Comparison of ENCODE assay signal across 9 cellular contexts in genomic region chr10:43255644-43256431, GRCh38. TPM values are rescaled to one million over a fixed set of nuclear protein-coding genes. Genes with fewer than 3 reads are reported as not detected.
A peak's percentile ranks its signal among the peaks of the same experiment; 100 is the strongest.
DNase-seq lines count a peak whose midpoint lies in the region; ATAC-seq and TF ChIP-seq lines count a peak whose summit lies in the region.
"Had no signal": no experiment of that assay in that cellular context is flagged by ENCODE, and none has a peak within 500 bp of the region (broad histone marks: within the 10 kb centered on the region; RNA-seq: fewer than 3 reads in every experiment).

No MANE protein-coding gene starts in this region.

- in situ Hi-C loops in transverse colon (cut with MboI; ENCODE audit: low pct_ligation_motif_present in 1 of 4, low pct_unique_long_range_greater_than_20kb in 1 of 4, low sequenced_read_pairs in 3 of 4), result no loop called here

- TF ChIP-seq CTCF in MM.1S (IDR thresholded peaks at IDR 0.05; ENCODE audit: low read length) (peak; percentile 47), transverse colon (IDR thresholded peaks at IDR 0.05) (peak in 4 of 5 experiments; percentile 11 to 16 (median 14))

- no peak for TF ChIP-seq POLR2A in transverse colon (IDR thresholded peaks at IDR 0.05)

- H3K4me1 ChIP-seq in MM.1S (ENCODE audit: low read length) (peaks cover 7% of the 10 kb centered on the region), transverse colon (no peaks in the 10 kb centered on the region)
- H3K4me1 ChIP-seq: body of pancreas had no signal

- H3K9me2 ChIP-seq in MM.1S (replicated peaks; ENCODE audit: insufficient read depth, low read length), result no peaks in the 10 kb centered on the region

- H3K36me3 ChIP-seq in MM.1S (replicated peaks; ENCODE audit: insufficient read depth, low read length), result no peaks in the 10 kb centered on the region
- H3K36me3 ChIP-seq in transverse colon, result no peaks in the 10 kb centered on the region

- 89% methylated on average over 7 of the region's 9 CpGs; no CpG with 5 or more reads in 1 of the 2 donors for WGBS in transverse colon (ENCODE audit: low coverage in 1 of 2), 2 donors

- no peaks in the 10 kb centered on the region for H3K9me3 ChIP-seq in MM.1S (replicated peaks; ENCODE audit: insufficient read depth, low read length)
- no peaks in the 10 kb centered on the region for H3K9me3 ChIP-seq in transverse colon
- H3K9me3 ChIP-seq: body of pancreas had no signal

- H3K79me2 ChIP-seq in MM.1S (ENCODE audit: low read length), result no peaks in the 10 kb centered on the region

- intact Hi-C loops in transverse colon (cut with DNase I; ENCODE audit: low total_unique reads), result no loop called here

- H3K4me3 ChIP-seq in MM.1S (ENCODE audit: low read length) (no peak overlapping the region), transverse colon (no peak overlapping the region)
- H3K4me3 ChIP-seq: body of pancreas had no signal

- TF ChIP-seq EP300 in transverse colon (IDR thresholded peaks at IDR 0.05; ENCODE audit: low read depth), result no peak

- H3K27me3 ChIP-seq in MM.1S (replicated peaks; ENCODE audit: insufficient read depth, low read length), result no peaks in the 10 kb centered on the region; the same call in 1 of the 2 replicates
- H3K27me3 ChIP-seq in transverse colon, result no peaks in the 10 kb centered on the region
- H3K27me3 ChIP-seq: body of pancreas had no signal

- H3K27ac ChIP-seq in MM.1S (ENCODE audit: low read length), result no peak overlapping the region
- H3K27ac ChIP-seq in transverse colon, result no peak overlapping the region
- H3K27ac ChIP-seq: body of pancreas had no signal

- no peaks in the 10 kb centered on the region for H4K20me1 ChIP-seq in MM.1S (ENCODE audit: insufficient read depth, low read length)

- H3K9ac ChIP-seq in MM.1S (ENCODE audit: low read length), result no peak overlapping the region

- no peak overlapping the region for H3K4me2 ChIP-seq in MM.1S (ENCODE audit: low read depth, low read length)

- ATAC-seq in GM21515 (IDR thresholded peaks at IDR 0.05; ENCODE audit: unreplicated experiment), result peak; percentile 61
- ATAC-seq: body of pancreas had no signal

- H3F3A ChIP-seq in MM.1S (ENCODE audit: insufficient read depth, low read length), result no peaks in the 10 kb centered on the region

- DNase-seq in activated T-cell treated with anti-CD3 and anti-CD28 coated beads for 48 hours (ENCODE audit: low read depth) (peak; percentile 25), activated T-cell treated with anti-CD3 and anti-CD28 coated beads for 4 hours (no peak), MM.1S (peak; percentile 19), iPS-NIHi7 (ENCODE audit: extremely low spot score) (peak; percentile 85), transverse colon (no peak), DMS79 (lab: John Stamatoyannopoulos, UW) (no peak)
- DNase-seq in activated T-cell treated with anti-CD3 and anti-CD28 coated beads, Interleukin-2, amount 50 U/mL, for 48 hours, result peak; percentile 52 to 54

- no peak overlapping the region for H2AFZ ChIP-seq in MM.1S (ENCODE audit: low read length)

RNA-seq across cellular contexts. Expression of gene RASGEF1A, which starts 11.0 kb away (rescaled TPM):
- total RNA-seq in transverse colon, result 1 to 10 TPM in 1 of 4 donors, under 1 TPM in 1, not detected in 2; 0.41 to 2.5 TPM

Comparison
In these comparisons a context has a peak if more than half of its experiments do, and no peak if none do; other contexts are left out.
1. DNase-seq: peak in activated T-cell treated with anti-CD3 and anti-CD28 coated beads for 48 hours (single experiment), MM.1S (single experiment), activated T-cell treated with anti-CD3 and anti-CD28 coated beads, Interleukin-2, amount 50 U/mL, for 48 hours (2 of 2) and iPS-NIHi7 (single experiment); none in activated T-cell treated with anti-CD3 and anti-CD28 coated beads for 4 hours (single experiment), transverse colon (single experiment) and DMS79 (single experiment).